In the genomic region with DNA sequence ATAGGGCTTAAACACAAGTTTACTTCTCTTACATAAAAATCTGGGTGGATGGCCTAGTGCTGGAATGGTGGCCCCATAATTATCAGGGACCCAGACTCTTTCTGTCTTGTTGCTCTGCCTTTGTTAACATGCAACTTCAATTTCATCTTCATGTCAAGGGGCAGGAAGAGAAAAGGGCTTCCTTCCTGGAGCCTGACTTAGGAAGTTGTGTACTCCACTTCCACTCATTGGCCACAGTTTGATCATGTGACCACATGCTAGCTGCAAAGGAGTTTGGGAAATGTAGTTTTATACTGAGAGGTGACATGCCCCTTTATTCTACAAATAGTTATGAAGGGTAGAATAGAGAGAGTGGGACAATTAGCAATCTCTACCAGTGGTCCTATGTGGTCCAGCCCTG, we compare ENCODE assay signal across 10 cellular contexts. TPM values are rescaled to one million over a fixed set of nuclear protein-coding genes. Genes with fewer than 3 reads are reported as not detected.
DNase-seq lines count a peak whose midpoint lies in the region; ATAC-seq and TF ChIP-seq lines count a peak whose summit lies in the region.
"Had no signal": no experiment of that assay in that cellular context is flagged by ENCODE, and none has a peak within 500 bp of the region (broad histone marks: within the 10 kb centered on the region; RNA-seq: fewer than 3 reads in every experiment).

No MANE protein-coding gene starts in this region.

- H3K27me3 Mint-ChIP-seq in HFFc6 (ENCODE audit: insufficient read depth), result peaks cover 19% of the 10 kb centered on the region; the same call in 1 of the 2 replicates

- no peaks in the 10 kb centered on the region for H3K9me3 Mint-ChIP-seq in HFFc6

- H3K36me3 Mint-ChIP-seq in HFFc6 (ENCODE audit: low read depth), result no peaks in the 10 kb centered on the region

- peaks cover 6% of the 10 kb centered on the region; the same call in 1 of the 2 replicates for H3K27me3 ChIP-seq in DOHH2 (ENCODE audit: control insufficient read depth, low read length)
- H3K27me3 ChIP-seq in RWPE2 (ENCODE audit: insufficient read depth, poor library complexity, severe bottlenecking), result no peaks in the 10 kb centered on the region
- peaks cover 0 to 46% (median 33%) of the 10 kb centered on the region in 7 donors for H3K27me3 ChIP-seq in heart right ventricle
- peaks cover 67% of the 10 kb centered on the region for H3K27me3 ChIP-seq in left ventricle myocardium inferior (ENCODE audit: low read depth)
- H3K27me3 ChIP-seq: right lobe of liver had no signal

- H3K36me3 ChIP-seq in DOHH2 (ENCODE audit: control insufficient read depth, low read length), result peaks cover 4% of the 10 kb centered on the region
- no peaks in the 10 kb centered on the region for H3K36me3 ChIP-seq in RWPE2 (ENCODE audit: low read depth)
- no peaks in the 10 kb centered on the region for H3K36me3 ChIP-seq in heart right ventricle
- no peaks in the 10 kb centered on the region for H3K36me3 ChIP-seq in left ventricle myocardium inferior
- H3K36me3 ChIP-seq: right lobe of liver had no signal

- no peak for TF ChIP-seq CTCF in DOHH2 (IDR thresholded peaks at IDR 0.05; ENCODE audit: low read depth, low read length, poor library complexity, severe bottlenecking)
- no peak for TF ChIP-seq CTCF in HFFc6 (IDR thresholded peaks at IDR 0.05)
- TF ChIP-seq CTCF in RWPE2 (IDR thresholded peaks at IDR 0.05; ENCODE audit: poor library complexity, severe bottlenecking), result no peak
- no peak for TF ChIP-seq CTCF in heart right ventricle (IDR thresholded peaks at IDR 0.05)
- TF ChIP-seq CTCF in left ventricle myocardium inferior (IDR thresholded peaks at IDR 0.05; ENCODE audit: borderline replicate concordance), result no peak

- no peak overlapping the region for H3K27ac Mint-ChIP-seq in HFFc6

- H3K27ac ChIP-seq in DOHH2 (ENCODE audit: low read depth, low read length) (no peak overlapping the region), RWPE2 (ENCODE audit: poor library complexity, severe bottlenecking) (no peak overlapping the region), heart right ventricle (no peak overlapping the region), left ventricle myocardium inferior (replicated peaks) (no peak overlapping the region)
- H3K27ac ChIP-seq: right lobe of liver had no signal

- no peaks in the 10 kb centered on the region for H4K20me1 ChIP-seq in DOHH2 (ENCODE audit: control insufficient read depth, insufficient read depth, low read depth, low read length)

- peaks cover 7% of the 10 kb centered on the region for H3K4me1 ChIP-seq in DOHH2 (ENCODE audit: control insufficient read depth, low read length)
- no peaks in the 10 kb centered on the region for H3K4me1 ChIP-seq in RWPE2 (ENCODE audit: insufficient read depth, poor library complexity, severe bottlenecking)
- no peaks in the 10 kb centered on the region for H3K4me1 ChIP-seq in heart right ventricle
- no peaks in the 10 kb centered on the region for H3K4me1 ChIP-seq in left ventricle myocardium inferior

- ATAC-seq in RWPE2 (ENCODE audit: low read depth) (peak; percentile 66; the same call in 2 of the 3 replicates), heart right ventricle (no peak)

- no peaks in the 10 kb centered on the region for H3F3A ChIP-seq in DOHH2 (ENCODE audit: control insufficient read depth, insufficient read depth)

- H3K4me2 ChIP-seq in DOHH2 (ENCODE audit: low read length), result peak overlapping the region; percentile 35

- H3K79me2 ChIP-seq in DOHH2 (ENCODE audit: control insufficient read depth, low read length), result no peaks in the 10 kb centered on the region

- intact Hi-C loops in heart right ventricle (cut with DNase I) (no loop called here), left ventricle myocardium inferior (cut with micrococcal nuclease) (no loop called here)

- no peaks in the 10 kb centered on the region for H3K9me2 ChIP-seq in DOHH2 (replicated peaks; ENCODE audit: control insufficient read depth, low read length)

- no peaks in the 10 kb centered on the region for H3K4me1 Mint-ChIP-seq in HFFc6 (ENCODE audit: low read depth)

- H3K4me3 ChIP-seq in DOHH2 (ENCODE audit: low read length) (peak overlapping the region; percentile 47), RWPE2 (ENCODE audit: severe bottlenecking) (no peak overlapping the region), heart right ventricle (no peak overlapping the region), left ventricle myocardium inferior (no peak overlapping the region)
- H3K4me3 ChIP-seq: right lobe of liver had no signal

- no peak overlapping the region for H3K4me3 Mint-ChIP-seq in HFFc6

- H3K9me3 ChIP-seq in DOHH2 (ENCODE audit: control insufficient read depth, insufficient read depth, low read length) (peaks cover 11% of the 10 kb centered on the region), RWPE2 (ENCODE audit: severe bottlenecking) (no peaks in the 10 kb centered on the region), heart right ventricle (peaks cover 0 to 17% (median 2%) of the 10 kb centered on the region in 11 donors), left ventricle myocardium inferior (replicated peaks) (peaks cover 14% of the 10 kb centered on the region)
- H3K9me3 ChIP-seq: right lobe of liver had no signal

- DNase-seq in HFFc6 (peak; percentile 28), RWPE2 (ENCODE audit: low spot score) (no peak), iPS-NIHi11 (ENCODE audit: low spot score) (peak; percentile 75), cerebellar nuclear complex (lab: John Stamatoyannopoulos, UW) (no peak), heart right ventricle (no peak), left ventricle myocardium inferior (no peak)
- DNase-seq: amygdala had no signal

RNA-seq across cellular contexts. Expression of gene RHCG, which starts 39.3 kb away (rescaled TPM):
- total RNA-seq in HFFc6 (2021; fragmentation: NEBNext Ultra II Directional; extraction: Animal tissue kit (Norgen Biotek cat#: 25700)), result not detected
- 1 to 10 TPM in 1 of 10 donors, under 1 TPM in 4, not detected in 5; 0.32 to 1.4 (median 0.77) TPM for total RNA-seq in heart right ventricle
- 1 to 10 TPM in 1 of 2 donors, not detected in 1; 1.9 TPM for polyA plus RNA-seq in heart right ventricle
- 0.22 TPM for total RNA-seq in left ventricle myocardium inferior
- total RNA-seq: T-helper 1 cell treated with Interleukin-12 subunit alpha and Interleukin-12 subunit beta and Interleukin-4 antibody, amounts not matched to agents 30 ng/mL and 1 ng/mL, for 36 hours had no signal

Comparison
In these comparisons a context has a peak if more than half of its experiments do, and no peak if none do; other contexts are left out.
1. DNase-seq: peak in HFFc6 (single experiment) and iPS-NIHi11 (single experiment); none in RWPE2 (single experiment), cerebellar nuclear complex (0 of 2), heart right ventricle (0 of 2) and left ventricle myocardium inferior (single experiment).